ENCODE assay signal across 8 cellular contexts in genomic region chr5:179858241-179858585, GRCh38. TPM values are rescaled to one million over a fixed set of nuclear protein-coding genes. Genes with fewer than 3 reads are reported as not detected.
DNase-seq lines count a peak whose midpoint lies in the region; ATAC-seq and TF ChIP-seq lines count a peak whose summit lies in the region.

No MANE protein-coding gene starts in this region.

- peaks cover 10% of the 10 kb centered on the region for H3K4me1 ChIP-seq in cardiac muscle cell (ENCODE audit: low read depth)

- H3K9me3 ChIP-seq in cardiac muscle cell (ENCODE audit: low read depth) = no peaks in the 10 kb centered on the region

- ATAC-seq in HG02870 (IDR thresholded peaks at IDR 0.05; ENCODE audit: unreplicated experiment) = peak; percentile 36

- H3K9me3 Mint-ChIP-seq in progenitor cell of endocrine pancreas (ENCODE audit: low read depth) = no peaks in the 10 kb centered on the region

- H3K4me3 ChIP-seq in GM12875 (ENCODE audit: low read depth, low read length) (peak overlapping the region; percentile 90), cardiac muscle cell (peak overlapping the region; percentile 81)

- H3K36me3 Mint-ChIP-seq in progenitor cell of endocrine pancreas (ENCODE audit: insufficient read depth) = peaks cover 11% of the 10 kb centered on the region

- peak overlapping the region; percentile 93 for H3K4me3 Mint-ChIP-seq in progenitor cell of endocrine pancreas (ENCODE audit: low read depth)

- H3K27ac ChIP-seq in 22Rv1 = peak overlapping the region; percentile 70
- H3K27ac ChIP-seq in cardiac muscle cell = peak overlapping the region; percentile 67

- H3K4me1 Mint-ChIP-seq in progenitor cell of endocrine pancreas (ENCODE audit: low read depth) = peaks cover 5% of the 10 kb centered on the region

- TF ChIP-seq CTCF in 22Rv1 (IDR thresholded peaks at IDR 0.05) (no peak), GM12875 (IDR thresholded peaks at IDR 0.05; ENCODE audit: borderline replicate concordance, insufficient read depth, low read depth, low read length) (no peak), cardiac muscle cell (IDR thresholded peaks at IDR 0.05; ENCODE audit: low read depth, low read length) (no peak), progenitor cell of endocrine pancreas (IDR thresholded peaks at IDR 0.05; ENCODE audit: unreplicated experiment) (no peak)

- H3K27ac Mint-ChIP-seq in progenitor cell of endocrine pancreas = peak overlapping the region; percentile 97

- H3K27me3 ChIP-seq in cardiac muscle cell = no peaks in the 10 kb centered on the region

- DNase-seq in NCI-H774 (lab: John Stamatoyannopoulos, UW) (peak; percentile 27), cardiac muscle cell (ENCODE audit: low read depth in 1 of 2, low spot score in 1 of 2) (peak; percentile 23 to 65), progenitor cell of endocrine pancreas (ENCODE audit: low spot score, unreplicated experiment) (no peak), foreskin melanocyte (no peak)
- DNase-seq in activated effector memory CD4-positive, alpha-beta T cell treated with anti-CD3 and anti-CD28 coated beads, Interleukin-2, amount 50 U/mL, for 16 hours = peak; percentile 83

- H3K36me3 ChIP-seq in cardiac muscle cell = peaks cover 5% of the 10 kb centered on the region

- no peaks in the 10 kb centered on the region for H3K27me3 Mint-ChIP-seq in progenitor cell of endocrine pancreas

RNA-seq across cellular contexts. Expression of gene MRNIP, which starts 0.4 kb away (rescaled TPM):
- total RNA-seq in cardiac muscle cell = 48.0 and 57.5 TPM in 2 replicates
- 28.8 and 40.3 TPM in 2 replicates for polyA plus RNA-seq in cardiac muscle cell
- 61.4 and 63.4 TPM in 2 replicates for total RNA-seq in progenitor cell of endocrine pancreas

RNA-seq across cellular contexts. Expression of gene SQSTM1, which starts 37.5 kb away (rescaled TPM):
- 110 and 115 TPM in 2 replicates for total RNA-seq in cardiac muscle cell
- 108 and 144 TPM in 2 replicates for polyA plus RNA-seq in cardiac muscle cell
- 113 and 139 TPM in 2 replicates for total RNA-seq in progenitor cell of endocrine pancreas

RNA-seq across cellular contexts. Expression of gene TBC1D9B, which starts 49.5 kb away (rescaled TPM):
- 72.2 and 113 TPM in 2 replicates for total RNA-seq in cardiac muscle cell
- 63.6 and 64.5 TPM in 2 replicates for polyA plus RNA-seq in cardiac muscle cell
- total RNA-seq in progenitor cell of endocrine pancreas = 128 and 135 TPM in 2 replicates

RNA-seq across cellular contexts. Expression of gene MGAT4B, which starts 51.5 kb away (rescaled TPM):
- 192 and 196 TPM in 2 replicates for total RNA-seq in cardiac muscle cell
- 184 and 221 TPM in 2 replicates for polyA plus RNA-seq in cardiac muscle cell
- 159 and 171 TPM in 2 replicates for total RNA-seq in progenitor cell of endocrine pancreas

Comparison
In these comparisons a context has a peak if more than half of its experiments do, and no peak if none do; other contexts are left out.
1. DNase-seq: peak in NCI-H774 (single experiment), activated effector memory CD4-positive, alpha-beta T cell treated with anti-CD3 and anti-CD28 coated beads, Interleukin-2, amount 50 U/mL, for 16 hours (single experiment) and cardiac muscle cell (2 of 2); none in progenitor cell of endocrine pancreas (single experiment) and foreskin melanocyte (single experiment).